Comparison of ENCODE assay signal across 20 cellular contexts in genomic region chr6:118606268-118606667, GRCh38. TPM values are rescaled to one million over a fixed set of nuclear protein-coding genes. Genes with fewer than 3 reads are reported as not detected.
DNase-seq lines count a peak whose midpoint lies in the region; ATAC-seq, FAIRE-seq and TF ChIP-seq lines count a peak whose summit lies in the region.
"Had no signal": no experiment of that assay in that cellular context is flagged by ENCODE, and none has a peak within 500 bp of the region (broad histone marks: within the 10 kb centered on the region; RNA-seq: fewer than 3 reads in every experiment).

No MANE protein-coding gene starts in this region.

- H3K27me3 Mint-ChIP-seq in CD4-positive, alpha-beta T cell, result no peaks in the 10 kb centered on the region
- H3K27me3 Mint-ChIP-seq in activated naive CD8-positive, alpha-beta T cell treated with anti-CD3 and anti-CD28 coated beads, Interleukin-2, amount 50 U/mL, for 24 hours, result no peaks in the 10 kb centered on the region

- peaks cover 80% of the 10 kb centered on the region for H3K36me3 Mint-ChIP-seq in CD4-positive, alpha-beta T cell (ENCODE audit: low read depth)
- peaks cover 52% of the 10 kb centered on the region for H3K36me3 Mint-ChIP-seq in activated naive CD8-positive, alpha-beta T cell treated with anti-CD3 and anti-CD28 coated beads, Interleukin-2, amount 50 U/mL, for 24 hours (ENCODE audit: low read depth)

- H3K27me3 ChIP-seq in CD4-positive, alpha-beta T cell (ENCODE audit: control insufficient read depth, insufficient read depth, low read length), result no peaks in the 10 kb centered on the region
- H3K27me3 ChIP-seq: MG63, ovary had no signal

- CTCF ChIA-PET in CD4-positive, alpha-beta T cell (lab: Charles Lee), result interaction anchor here (1.4 kb wide), 1 partner anchor 10 kb away, joined by 4 read pairs; no protein-coding TSS in a partner anchor

- TF ChIP-seq POLR2A in GM12891 (IDR thresholded peaks at IDR 0.05; ENCODE audit: low read depth, low read length), result no peak

- no peak for TF ChIP-seq CTCF in CD4-positive, alpha-beta T cell (IDR thresholded peaks at IDR 0.05)

- peaks cover 2% of the 10 kb centered on the region for H3K9me3 Mint-ChIP-seq in CD4-positive, alpha-beta T cell
- H3K9me3 Mint-ChIP-seq in activated naive CD8-positive, alpha-beta T cell treated with anti-CD3 and anti-CD28 coated beads, Interleukin-2, amount 50 U/mL, for 24 hours, result peaks cover 8% of the 10 kb centered on the region

- no peak overlapping the region for H3K4me3 Mint-ChIP-seq in CD4-positive, alpha-beta T cell
- H3K4me3 Mint-ChIP-seq in activated naive CD8-positive, alpha-beta T cell treated with anti-CD3 and anti-CD28 coated beads, Interleukin-2, amount 50 U/mL, for 24 hours, result peak overlapping the region; percentile 48

- DNase-seq in CD4-positive, alpha-beta T cell, result no peak
- DNase-seq in GM12891 (ENCODE audit: insufficient read length, low spot score) (no peak), dedifferentiated amniotic fluid mesenchymal stem cell (ENCODE audit: extremely low spot score) (no peak), NCI-H128 (lab: John Stamatoyannopoulos, UW; ENCODE audit: unreplicated experiment) (no peak)
- no peak for DNase-seq in activated naive CD8-positive, alpha-beta T cell treated with anti-CD3 and anti-CD28 coated beads, Interleukin-2, amount 50 U/mL, for 24 hours
- DNase-seq: COR-L47; EL; MG63; NCI-H187; NCI-H446; NK-92 treated with Interleukin-12 subunit alpha and Interleukin-12 subunit beta, amount 100 ng/mL, for 24 hours; ovary; RPMI8226; stimulated activated CD4-positive, alpha-beta T cell treated with anti-CD3 and anti-CD28 coated beads, Interleukin-2, amount 100 ng/mL, for 24 hours had no signal

- intact Hi-C loops in CD4-positive, alpha-beta T cell (cut with DNase I, micrococcal nuclease), result no loop called here

- no peaks in the 10 kb centered on the region for H3K9me3 ChIP-seq in CD4-positive, alpha-beta T cell (ENCODE audit: control insufficient read depth, low read length)
- H3K9me3 ChIP-seq: ovary had no signal

- POLR2A ChIA-PET in CD4-positive, alpha-beta T cell (lab: Charles Lee), result interaction anchor here (0.7 kb wide), 1 partner anchor 34 kb away, joined by 3 read pairs; no protein-coding TSS in a partner anchor

- peak overlapping the region; percentile 17 for H3K27ac Mint-ChIP-seq in CD4-positive, alpha-beta T cell
- peak overlapping the region; percentile 77 for H3K27ac Mint-ChIP-seq in activated naive CD8-positive, alpha-beta T cell treated with anti-CD3 and anti-CD28 coated beads, Interleukin-2, amount 50 U/mL, for 24 hours

- H3K4me1 Mint-ChIP-seq in CD4-positive, alpha-beta T cell (ENCODE audit: low read depth), result peaks cover 67% of the 10 kb centered on the region
- peaks cover 52% of the 10 kb centered on the region for H3K4me1 Mint-ChIP-seq in activated naive CD8-positive, alpha-beta T cell treated with anti-CD3 and anti-CD28 coated beads, Interleukin-2, amount 50 U/mL, for 24 hours

- no peak for ATAC-seq in CD4-positive, alpha-beta T cell (ENCODE audit: poor library complexity)
- ATAC-seq in HG03378 (IDR thresholded peaks at IDR 0.05; ENCODE audit: unreplicated experiment) (peak; percentile 66), HG03354 (IDR thresholded peaks at IDR 0.05; ENCODE audit: poor library complexity, severe bottlenecking, unreplicated experiment) (no peak)
- peak; percentile 100 for ATAC-seq in activated naive CD8-positive, alpha-beta T cell treated with anti-CD3 and anti-CD28 coated beads, Interleukin-2, amount 50 U/mL, for 24 hours

- no peak for FAIRE-seq in GM12891 (lab: Jason Lieb, UNC)
- FAIRE-seq: H54 had no signal

- H3K27ac ChIP-seq in CD4-positive, alpha-beta T cell (ENCODE audit: low read depth, low read length), result no peak overlapping the region
- H3K27ac ChIP-seq: ovary, VCaP had no signal

TF ChIP-seq in GM12891, 5 proteins besides CTCF, POLR2A, EP300 and RAD21:
- TF ChIP-seq POU2F2 (IDR thresholded peaks at IDR 0.05; ENCODE audit: low read depth, low read length) (no peak), SPI1 (IDR thresholded peaks at IDR 0.05; ENCODE audit: low read depth, low read length) (peak; percentile 18; the same call in 1 of the 2 replicates)

RNA-seq across cellular contexts. Expression of gene CEP85L, which starts 45.1 kb away (rescaled TPM):
- 10 to 100 TPM; 76.2 to 80.7 TPM for total RNA-seq in CD4-positive, alpha-beta T cell
- polyA plus RNA-seq in GM12891 (2012; ENCODE audit: low read depth, missing spikeins), result 6.6 TPM

RNA-seq across cellular contexts. Expression of gene PLN, which starts 58.2 kb away (rescaled TPM):
- not detected for total RNA-seq in CD4-positive, alpha-beta T cell
- polyA plus RNA-seq in GM12891 (2012; ENCODE audit: low read depth, missing spikeins), result not detected
- total RNA-seq: dermis microvascular lymphatic vessel endothelial cell, epithelial cell of proximal tubule had no signal

Comparison
In these comparisons a context has a peak if more than half of its experiments do, and no peak if none do; other contexts are left out.
1. ATAC-seq: peak in HG03378 (single experiment) and activated naive CD8-positive, alpha-beta T cell treated with anti-CD3 and anti-CD28 coated beads, Interleukin-2, amount 50 U/mL, for 24 hours (single experiment); none in CD4-positive, alpha-beta T cell (single experiment) and HG03354 (single experiment).